8 cellular contexts compared by ENCODE assay signal in the genomic region with DNA sequence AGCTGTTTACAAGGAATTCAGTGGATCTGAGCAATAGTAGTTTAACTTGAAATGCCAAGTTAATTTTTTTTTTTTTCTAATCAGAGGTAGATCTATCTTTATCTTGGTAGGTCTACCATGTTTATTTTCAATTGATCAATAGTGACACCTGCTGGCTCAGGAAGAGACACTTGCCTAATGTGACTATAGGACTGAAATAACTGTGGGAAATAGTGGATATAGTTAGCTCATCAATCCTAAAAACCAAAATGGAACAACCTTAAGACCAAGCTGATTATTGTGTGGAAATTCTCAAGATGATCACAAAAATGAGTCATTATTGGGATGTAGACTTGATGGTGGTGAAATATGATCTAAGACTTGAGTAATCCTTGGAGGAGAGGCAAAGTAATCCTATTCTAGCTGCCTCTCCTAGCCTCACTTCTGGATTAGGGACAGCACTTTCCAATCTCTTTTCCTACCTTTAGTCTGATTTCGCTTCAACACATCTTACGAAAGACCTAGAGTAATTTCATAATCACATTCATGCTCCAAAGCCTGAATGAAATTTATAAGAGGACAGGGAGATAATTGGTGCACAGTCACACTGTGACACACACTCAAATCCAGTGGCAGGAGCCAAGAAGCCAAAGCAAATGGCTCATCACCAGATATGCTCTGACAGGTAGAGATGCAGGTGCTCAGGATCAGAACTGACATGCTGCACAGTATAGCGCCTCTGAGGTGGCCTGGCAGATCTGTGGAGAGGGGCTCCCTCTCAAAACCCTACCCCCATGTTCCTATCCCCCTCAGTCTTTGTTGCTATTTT.
DNase-seq lines count a peak whose midpoint lies in the region; ATAC-seq, FAIRE-seq and TF ChIP-seq lines count a peak whose summit lies in the region.

No MANE protein-coding gene starts in this region.

- intact Hi-C loops in heart right ventricle (cut with DNase I) = loop anchor here in 1 of 10 donors (10.0 kb wide), 1 partner anchor 143 kb away; no protein-coding TSS in a partner anchor

- peaks cover 8% of the 10 kb centered on the region in 2 donors for H3K4me1 Mint-ChIP-seq in stimulated activated naive B cell treated with anti-CD40 and anti-IgM and Interleukin-4, amounts not matched to agents 10 μg/mL and 1 μg/mL and 100 μg/mL, for 72 hours

- H3K4me1 ChIP-seq in KMS-11 (ENCODE audit: low read depth, poor library complexity, severe bottlenecking) = peaks cover 4% of the 10 kb centered on the region
- peaks cover 16% of the 10 kb centered on the region for H3K4me1 ChIP-seq in RWPE2 (ENCODE audit: insufficient read depth, poor library complexity, severe bottlenecking)
- H3K4me1 ChIP-seq in heart right ventricle = no peaks in the 10 kb centered on the region

- peak; percentile 75 for TF ChIP-seq CTCF in C4-2B (conservative IDR thresholded peaks at IDR 0.05)
- TF ChIP-seq CTCF in KMS-11 (conservative IDR thresholded peaks at IDR 0.05; ENCODE audit: low read depth, low read length) = peak; percentile 75
- peak; percentile 86 for TF ChIP-seq CTCF in RWPE2 (IDR thresholded peaks at IDR 0.05; ENCODE audit: poor library complexity, severe bottlenecking)
- peak in 6 of 9 donors; percentile 45 to 60 (median 56) for TF ChIP-seq CTCF in heart right ventricle (IDR thresholded peaks at IDR 0.05)

- no peak overlapping the region for H3K4me2 ChIP-seq in KMS-11

- DNase-seq in GM18507 (ENCODE audit: extremely low spot score, insufficient read length, low read depth) (peak; percentile 11), RWPE2 (ENCODE audit: low spot score) (no peak), heart right ventricle (no peak), GDM1 (lab: John Stamatoyannopoulos, UW) (no peak), germinal center (ENCODE audit: low spot score) (no peak)
- DNase-seq in stimulated activated naive B cell treated with anti-CD40 and anti-IgM and Interleukin-4, amounts not matched to agents 10 μg/mL and 1 μg/mL and 100 μg/mL, for 72 hours = no peak

- ATAC-seq in RWPE2 (ENCODE audit: low read depth) (peak; percentile 75), heart right ventricle (peak in 2 of 8 donors; percentile 43 to 59)
- ATAC-seq in stimulated activated naive B cell treated with anti-CD40 and anti-IgM and Interleukin-4, amounts not matched to agents 10 μg/mL and 1 μg/mL and 100 μg/mL, for 72 hours (replicated peaks) = peak; percentile 42 to 55

- H2AFZ ChIP-seq in KMS-11 (ENCODE audit: low read depth) = no peak overlapping the region

- H3K9me3 ChIP-seq in RWPE2 (ENCODE audit: severe bottlenecking) = no peaks in the 10 kb centered on the region
- no peaks in the 10 kb centered on the region for H3K9me3 ChIP-seq in heart right ventricle

- H3K27ac ChIP-seq in C4-2B (no peak overlapping the region), KMS-11 (no peak overlapping the region), RWPE2 (ENCODE audit: poor library complexity, severe bottlenecking) (peak overlapping the region; percentile 6), heart right ventricle (no peak overlapping the region)

- no peak overlapping the region for H3K27ac Mint-ChIP-seq in stimulated activated naive B cell treated with anti-CD40 and anti-IgM and Interleukin-4, amounts not matched to agents 10 μg/mL and 1 μg/mL and 100 μg/mL, for 72 hours

- H3K36me3 ChIP-seq in KMS-11 (ENCODE audit: insufficient read depth) = no peaks in the 10 kb centered on the region
- H3K36me3 ChIP-seq in RWPE2 (ENCODE audit: low read depth) = no peaks in the 10 kb centered on the region
- H3K36me3 ChIP-seq in heart right ventricle = no peaks in the 10 kb centered on the region

- no peaks in the 10 kb centered on the region for H4K20me1 ChIP-seq in KMS-11 (ENCODE audit: insufficient read depth)

- no peaks in the 10 kb centered on the region for H3K79me2 ChIP-seq in KMS-11 (ENCODE audit: insufficient read depth, low read depth)

- WGBS in heart right ventricle, 2 donors = 95% methylated on average over 3 of the region's 3 CpGs

- no peak overlapping the region for H3K9ac ChIP-seq in KMS-11

- H3K27me3 ChIP-seq in KMS-11 (ENCODE audit: insufficient read depth, low read depth) = no peaks in the 10 kb centered on the region
- no peaks in the 10 kb centered on the region for H3K27me3 ChIP-seq in RWPE2 (ENCODE audit: insufficient read depth, poor library complexity, severe bottlenecking)
- no peaks in the 10 kb centered on the region for H3K27me3 ChIP-seq in heart right ventricle

- H3K36me3 Mint-ChIP-seq in stimulated activated naive B cell treated with anti-CD40 and anti-IgM and Interleukin-4, amounts not matched to agents 10 μg/mL and 1 μg/mL and 100 μg/mL, for 72 hours = no peaks in the 10 kb centered on the region

- no peak overlapping the region for H3K4me3 Mint-ChIP-seq in stimulated activated naive B cell treated with anti-CD40 and anti-IgM and Interleukin-4, amounts not matched to agents 10 μg/mL and 1 μg/mL and 100 μg/mL, for 72 hours

- H3K4me3 ChIP-seq in KMS-11 (IDR thresholded peaks at IDR 0.05; ENCODE audit: insufficient read depth, low read depth, low read length) (no peak overlapping the region), RWPE2 (ENCODE audit: severe bottlenecking) (no peak overlapping the region), heart right ventricle (no peak overlapping the region)

- peaks cover 11 to 23% of the 10 kb centered on the region in 2 donors for H3K27me3 Mint-ChIP-seq in stimulated activated naive B cell treated with anti-CD40 and anti-IgM and Interleukin-4, amounts not matched to agents 10 μg/mL and 1 μg/mL and 100 μg/mL, for 72 hours

- peak; percentile 88 for FAIRE-seq in GM18507 (lab: Jason Lieb, UNC)

- H3K9me3 Mint-ChIP-seq in stimulated activated naive B cell treated with anti-CD40 and anti-IgM and Interleukin-4, amounts not matched to agents 10 μg/mL and 1 μg/mL and 100 μg/mL, for 72 hours = peaks cover under 1 to 2% of the 10 kb centered on the region in 2 donors
